ENCODE assay signal across 16 cellular contexts in the genomic region with DNA sequence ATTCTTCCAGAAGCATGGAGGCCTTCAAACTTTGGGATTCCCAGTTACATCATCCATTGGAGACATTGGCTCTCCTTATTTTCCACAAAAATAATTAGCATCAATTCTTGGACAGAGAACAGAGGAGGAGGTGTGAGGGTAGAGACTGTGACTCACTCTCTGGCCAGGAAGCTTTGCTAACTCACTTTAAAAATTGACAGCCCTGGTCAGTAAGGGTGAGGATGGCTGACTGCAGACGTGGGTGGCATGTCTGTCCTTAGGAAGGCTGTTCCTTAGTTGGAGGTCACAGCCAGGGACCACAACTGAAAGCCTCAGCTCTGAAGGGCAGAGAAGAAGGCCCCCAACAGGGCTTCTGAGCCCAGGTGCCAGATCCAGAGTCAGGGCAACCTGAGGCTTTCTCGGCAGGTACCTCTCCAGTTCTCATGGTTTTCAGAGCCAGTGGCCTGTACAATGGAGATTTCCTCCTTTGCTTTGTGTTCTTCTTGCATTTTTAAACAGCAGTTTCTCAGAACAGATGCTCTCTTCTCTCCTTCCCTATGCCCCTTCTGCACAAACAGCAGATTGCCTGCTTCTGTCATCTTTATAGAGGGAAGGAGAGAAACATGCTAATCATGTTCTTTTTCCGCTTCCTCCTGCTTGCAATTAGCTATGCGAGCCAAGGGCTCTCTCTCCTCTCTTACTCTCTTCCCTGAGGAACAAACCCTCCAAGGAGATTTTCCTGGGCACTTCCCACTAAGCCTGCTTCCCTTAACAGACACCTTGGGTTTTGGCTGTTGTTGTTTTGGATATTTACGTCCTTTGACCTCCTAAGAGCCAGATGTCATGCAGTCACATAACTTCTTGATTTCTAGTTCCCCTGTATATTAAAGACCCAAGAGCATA.
DNase-seq lines count a peak whose midpoint lies in the region; TF ChIP-seq lines count a peak whose summit lies in the region.
"Had no signal": no experiment of that assay in that cellular context is flagged by ENCODE, and none has a peak within 500 bp of the region (broad histone marks: within the 10 kb centered on the region; RNA-seq: fewer than 3 reads in every experiment).

No MANE protein-coding gene starts in this region.

- H2BK5ac ChIP-seq in mesendoderm (ENCODE audit: low read length) = no peak overlapping the region

- TF ChIP-seq EP300 in ovary (IDR thresholded peaks at IDR 0.05) = no peak

- peak overlapping the region in 1 of 8 donors; percentile 34 for H3K27ac Mint-ChIP-seq in CD8-positive, alpha-beta memory T cell
- H3K27ac Mint-ChIP-seq: activated CD8-positive, alpha-beta T cell treated with anti-CD3 and anti-CD28 coated beads, Interleukin-2, amount 10 ng/mL, durations not matched to agents 7 days and 5 days; CD8-positive, alpha-beta T cell had no signal

- H3K23ac ChIP-seq in mesendoderm (ENCODE audit: low read length) = no peak overlapping the region

- CTCF ChIA-PET in CD8-positive, alpha-beta memory T cell (lab: Charles Lee) = no interaction called here

- no peak overlapping the region for H3K4me3 Mint-ChIP-seq in CD8-positive, alpha-beta memory T cell
- H3K4me3 Mint-ChIP-seq: activated CD8-positive, alpha-beta T cell treated with anti-CD3 and anti-CD28 coated beads, Interleukin-2, amount 10 ng/mL, durations not matched to agents 7 days and 5 days; CD8-positive, alpha-beta T cell had no signal

- DNase-seq in Ammon's horn (ENCODE audit: low spot score) (peak; percentile 31), NCI-H226 (peak; percentile 60), dermis blood vessel endothelial cell (peak; percentile 67), mesendoderm (no peak), ovary (no peak), hypothalamus (lab: John Stamatoyannopoulos, UW) (no peak)
- DNase-seq in stimulated activated naive CD4-positive, alpha-beta T cell treated with Interleukin-2 at 50 U/mL for 16 hours (lab: John Stamatoyannopoulos, UW) = no peak
- no peak for DNase-seq in CD8-positive, alpha-beta memory T cell
- DNase-seq: activated CD8-positive, alpha-beta T cell treated with anti-CD3 and anti-CD28 coated beads, Interleukin-2, amount 10 ng/mL, durations not matched to agents 7 days and 5 days; amygdala; CD8-positive, alpha-beta T cell; NCI-H2227 treated with DMSO at 0.1 percent for 48 hours; stimulated activated CD4-positive, alpha-beta T cell treated with anti-CD3 and anti-CD28 coated beads, Interleukin-15, amount 100 ng/mL, for 24 hours; stimulated activated naive CD4-positive, alpha-beta T cell had no signal

- H3K4me1 Mint-ChIP-seq in CD8-positive, alpha-beta memory T cell = peaks cover 0 to 5% (median 0%) of the 10 kb centered on the region in 3 donors

- TF ChIP-seq POLR2A in ovary (IDR thresholded peaks at IDR 0.05) = no peak

- H3K9me3 ChIP-seq in ovary = no peaks in the 10 kb centered on the region
- no peaks in the 10 kb centered on the region for H3K9me3 ChIP-seq in CD8-positive, alpha-beta memory T cell (ENCODE audit: low read length)

- intact Hi-C loops in ovary (cut with DNase I) = no loop called here

- H3K27me3 ChIP-seq in mesendoderm (ENCODE audit: insufficient read depth, low read length, poor library complexity) = no peaks in the 10 kb centered on the region
- no peaks in the 10 kb centered on the region for H3K27me3 ChIP-seq in ovary
- no peaks in the 10 kb centered on the region for H3K27me3 ChIP-seq in CD8-positive, alpha-beta memory T cell (ENCODE audit: insufficient read depth, low read length, poor library complexity, severe bottlenecking)

- no peak overlapping the region for H2BK15ac ChIP-seq in mesendoderm (replicated peaks; ENCODE audit: low read depth)

- H3K36me3 Mint-ChIP-seq in CD8-positive, alpha-beta memory T cell = no peaks in the 10 kb centered on the region
- H3K36me3 Mint-ChIP-seq: CD8-positive, alpha-beta T cell; IgD-negative memory B cell; naive B cell had no signal

- no peak for TF ChIP-seq CTCF in ovary (IDR thresholded peaks at IDR 0.05)

- H3K4me1 ChIP-seq in mesendoderm (ENCODE audit: control insufficient read depth, low read depth, low read length) = peaks cover 2% of the 10 kb centered on the region
- H3K4me1 ChIP-seq in ovary (ENCODE audit: insufficient read depth) = peaks cover 6% of the 10 kb centered on the region
- no peaks in the 10 kb centered on the region for H3K4me1 ChIP-seq in CD8-positive, alpha-beta memory T cell (ENCODE audit: insufficient read depth, low read length)

- H3K9ac ChIP-seq in mesendoderm (ENCODE audit: low read length) = no peak overlapping the region

- H2AK5ac ChIP-seq in mesendoderm (ENCODE audit: low read length) = no peak overlapping the region

- H3K4me2 ChIP-seq in mesendoderm (ENCODE audit: low read length) = no peak overlapping the region

- H2BK120ac ChIP-seq in mesendoderm (ENCODE audit: low read depth, low read length) = no peak overlapping the region

- WGBS in mesendoderm (ENCODE audit: extremely low coverage, insufficient coverage, low lambda C conversion rate) = no CpG with 5 or more reads among the region's 5 CpGs
- WGBS in ovary, 3 donors = 73 to 81% (median 77%) methylated on average over 5 of the region's 5 CpGs

- no peak overlapping the region for H3K56ac ChIP-seq in mesendoderm (ENCODE audit: low read length)

- no peak overlapping the region for H4K8ac ChIP-seq in mesendoderm (ENCODE audit: low read depth, low read length)

- H3K27me3 Mint-ChIP-seq in CD8-positive, alpha-beta memory T cell = peaks cover under 1 to 4% of the 10 kb centered on the region in 2 donors
- H3K27me3 Mint-ChIP-seq: naive B cell had no signal

- H3K9me3 Mint-ChIP-seq in CD8-positive, alpha-beta memory T cell = peaks cover 0 to 3% (median 0%) of the 10 kb centered on the region in 5 donors
- H3K9me3 Mint-ChIP-seq: CD8-positive, alpha-beta T cell; IgD-negative memory B cell; naive B cell had no signal

- POLR2A ChIA-PET in CD8-positive, alpha-beta memory T cell (lab: Charles Lee) = no interaction called here

- no peak overlapping the region for H3K27ac ChIP-seq in mesendoderm (ENCODE audit: low read depth, low read length)
- H3K27ac ChIP-seq in ovary = no peak overlapping the region
- H3K27ac ChIP-seq in CD8-positive, alpha-beta memory T cell (ENCODE audit: low read depth, low read length) = no peak overlapping the region

- no peak overlapping the region for H3K4ac ChIP-seq in mesendoderm (ENCODE audit: low read depth, low read length)

- H3K36me3 ChIP-seq in mesendoderm (ENCODE audit: control insufficient read depth, insufficient read depth, low read length) (no peaks in the 10 kb centered on the region), ovary (no peaks in the 10 kb centered on the region)
- no peaks in the 10 kb centered on the region for H3K36me3 ChIP-seq in CD8-positive, alpha-beta memory T cell (ENCODE audit: insufficient read depth, low read length)

- H4K5ac ChIP-seq in mesendoderm (ENCODE audit: low read length) = no peak overlapping the region

- peak overlapping the region; percentile 68 for H3K18ac ChIP-seq in mesendoderm (ENCODE audit: low read length)

- H3K79me1 ChIP-seq in mesendoderm (ENCODE audit: low read length) = no peaks in the 10 kb centered on the region

- no peak overlapping the region for H3K4me3 ChIP-seq in mesendoderm (ENCODE audit: low read length)
- H3K4me3 ChIP-seq in ovary = no peak overlapping the region
- no peak overlapping the region for H3K4me3 ChIP-seq in CD8-positive, alpha-beta memory T cell (ENCODE audit: low read length)

- no peaks in the 10 kb centered on the region for H3K79me2 ChIP-seq in mesendoderm (ENCODE audit: control insufficient read depth, insufficient read depth, low read length)

Comparison
In these comparisons a context has a peak if more than half of its experiments do, and no peak if none do; other contexts are left out.
1. DNase-seq: peak in Ammon's horn (single experiment), NCI-H226 (single experiment) and dermis blood vessel endothelial cell (single experiment); none in mesendoderm (single experiment), ovary (0 of 5), hypothalamus (0 of 51), stimulated activated naive CD4-positive, alpha-beta T cell treated with Interleukin-2 at 50 U/mL for 16 hours (single experiment) and CD8-positive, alpha-beta memory T cell (0 of 5).